In the genomic region with DNA sequence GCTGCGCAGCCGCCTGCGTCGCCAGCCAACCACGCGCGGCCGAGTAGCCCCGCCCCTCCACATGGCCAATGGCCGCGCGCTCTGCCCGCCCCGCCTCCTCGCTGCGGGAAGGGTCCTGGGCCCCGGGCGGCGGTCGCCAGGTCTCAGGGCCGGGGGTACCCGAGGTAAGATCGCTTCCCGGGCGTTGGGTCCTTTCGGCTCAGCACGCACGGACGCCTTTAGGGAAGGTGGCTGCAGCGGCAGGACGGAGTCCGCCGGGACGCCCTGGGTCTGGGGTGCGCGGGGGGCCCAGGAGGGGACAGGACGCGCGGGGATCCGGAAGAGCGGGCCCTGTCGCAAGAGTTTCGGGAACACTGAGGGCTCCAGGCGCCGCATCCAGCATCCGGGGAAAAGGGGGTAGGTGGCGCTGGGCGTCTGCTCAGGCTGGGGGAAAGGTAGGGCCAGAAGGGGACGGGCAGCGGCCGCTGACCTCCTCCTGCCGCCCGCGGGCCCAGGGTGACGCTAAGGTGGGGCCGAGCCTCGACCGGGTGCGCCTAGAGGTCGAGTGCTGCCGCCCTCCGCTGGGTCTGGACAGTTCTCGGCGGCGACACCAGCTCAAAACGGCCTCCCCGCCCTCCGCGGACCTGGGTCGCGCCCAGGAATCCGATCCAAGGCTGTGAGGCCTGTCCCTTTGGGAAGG, we compare ENCODE assay signal across 1 cellular context.
A peak's percentile ranks its signal among the peaks of the same experiment; 100 is the strongest.
TF ChIP-seq lines count a peak whose summit lies in the region.

MAVS (plus strand) TSS at position 95 of the 679 bp plus-strand sequence. CDS start 7,791 bp downstream, outside the sequence.

TF ChIP-seq in HepG2, 621 proteins besides CTCF, POLR2A, EP300 and RAD21 (continued from another document and continues in another):
- TF ChIP-seq NBN (conservative IDR thresholded peaks at IDR 0.05) = no peak
- peak; percentile 26 for TF ChIP-seq IKZF4 (CRISPR knock-in tag; IDR thresholded peaks at IDR 0.05; ENCODE audit: borderline replicate concordance, low read depth, not compliant biosample characterization)
- no peak; the same call in 1 of the 2 replicates for TF ChIP-seq NCOA2 (CRISPR knock-in tag; IDR thresholded peaks at IDR 0.05)
- TF ChIP-seq MTF2 (CRISPR knock-in tag; IDR thresholded peaks at IDR 0.05; ENCODE audit: borderline replicate concordance) = peak; percentile 98
- no peak for TF ChIP-seq CBX2 (IDR thresholded peaks at IDR 0.05; ENCODE audit: low read depth, low read length)
- TF ChIP-seq CBX2 (CRISPR knock-in tag; IDR thresholded peaks at IDR 0.05; ENCODE audit: low read depth) = no peak
- TF ChIP-seq RFXANK (CRISPR knock-in tag; IDR thresholded peaks at IDR 0.05) = peak; percentile 85; the same call in 1 of the 2 replicates
- no peak for TF ChIP-seq SMARCE1 (IDR thresholded peaks at IDR 0.05; ENCODE audit: borderline replicate concordance)
- TF ChIP-seq FOXO1 (CRISPR knock-in tag; IDR thresholded peaks at IDR 0.05) = no peak
- TF ChIP-seq KAT2B (IDR thresholded peaks at IDR 0.05; ENCODE audit: borderline replicate concordance, low read depth, low read length) = no peak
- TF ChIP-seq ZSCAN29 (CRISPR knock-in tag; conservative IDR thresholded peaks at IDR 0.05) = no peak
- TF ChIP-seq ZNF652 (CRISPR knock-in tag; IDR thresholded peaks at IDR 0.05; ENCODE audit: borderline replicate concordance, low read depth) = no peak; the same call in 1 of the 2 replicates
- TF ChIP-seq CREB3 (CRISPR knock-in tag; IDR thresholded peaks at IDR 0.05) = 0 out of 2 replicates have a peak, but pooled peaks have one; percentile 27
- TF ChIP-seq, protein P1, sequence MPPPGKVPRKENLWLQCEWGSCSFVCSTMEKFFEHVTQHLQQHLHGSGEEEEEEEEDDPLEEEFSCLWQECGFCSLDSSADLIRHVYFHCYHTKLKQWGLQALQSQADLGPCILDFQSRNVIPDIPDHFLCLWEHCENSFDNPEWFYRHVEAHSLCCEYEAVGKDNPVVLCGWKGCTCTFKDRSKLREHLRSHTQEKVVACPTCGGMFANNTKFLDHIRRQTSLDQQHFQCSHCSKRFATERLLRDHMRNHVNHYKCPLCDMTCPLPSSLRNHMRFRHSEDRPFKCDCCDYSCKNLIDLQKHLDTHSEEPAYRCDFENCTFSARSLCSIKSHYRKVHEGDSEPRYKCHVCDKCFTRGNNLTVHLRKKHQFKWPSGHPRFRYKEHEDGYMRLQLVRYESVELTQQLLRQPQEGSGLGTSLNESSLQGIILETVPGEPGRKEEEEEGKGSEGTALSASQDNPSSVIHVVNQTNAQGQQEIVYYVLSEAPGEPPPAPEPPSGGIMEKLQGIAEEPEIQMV (CRISPR knock-in tag; IDR thresholded peaks at IDR 0.05; ENCODE audit: low read depth) = peak; percentile 89
- TF ChIP-seq JUND (CRISPR knock-in tag; IDR thresholded peaks at IDR 0.05) = peak; percentile 56; the same call in 1 of the 2 replicates
- TF ChIP-seq ZNF124 (CRISPR knock-in tag; IDR thresholded peaks at IDR 0.05) = peak; percentile 89
- peak; percentile 42; the same call in 1 of the 2 replicates for TF ChIP-seq NFIC (IDR thresholded peaks at IDR 0.05; ENCODE audit: low read length)
- TF ChIP-seq ZNF83 (CRISPR knock-in tag; IDR thresholded peaks at IDR 0.05; ENCODE audit: borderline replicate concordance) = no peak; the same call in 1 of the 2 replicates
- TF ChIP-seq, protein P2, sequence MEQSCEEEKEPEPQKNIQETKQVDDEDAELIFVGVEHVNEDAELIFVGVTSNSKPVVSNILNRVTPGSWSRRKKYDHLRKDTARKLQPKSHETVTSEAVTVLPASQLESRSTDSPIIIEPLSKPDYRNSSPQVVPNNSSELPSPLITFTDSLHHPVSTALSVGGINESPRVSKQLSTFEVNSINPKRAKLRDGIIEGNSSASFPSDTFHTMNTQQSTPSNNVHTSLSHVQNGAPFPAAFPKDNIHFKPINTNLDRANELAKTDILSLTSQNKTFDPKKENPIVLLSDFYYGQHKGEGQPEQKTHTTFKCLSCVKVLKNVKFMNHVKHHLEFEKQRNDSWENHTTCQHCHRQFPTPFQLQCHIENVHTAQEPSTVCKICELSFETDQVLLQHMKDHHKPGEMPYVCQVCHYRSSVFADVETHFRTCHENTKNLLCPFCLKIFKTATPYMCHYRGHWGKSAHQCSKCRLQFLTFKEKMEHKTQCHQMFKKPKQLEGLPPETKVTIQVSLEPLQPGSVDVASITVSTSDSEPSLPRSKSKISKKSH (CRISPR knock-in tag; IDR thresholded peaks at IDR 0.05; ENCODE audit: borderline replicate concordance) = peak; percentile 91; the same call in 1 of the 2 replicates
- peak; percentile 95 for TF ChIP-seq CSRNP1 (CRISPR knock-in tag; IDR thresholded peaks at IDR 0.05)
- no peak for TF ChIP-seq MAFG (CRISPR knock-in tag; IDR thresholded peaks at IDR 0.05)
- no peak for TF ChIP-seq SRSF9 (IDR thresholded peaks at IDR 0.05; ENCODE audit: borderline replicate concordance, insufficient read depth, low read depth, low read length, poor library complexity, severe bottlenecking)
- peak; percentile 84; the same call in 1 of the 2 replicates for TF ChIP-seq SIN3A (IDR thresholded peaks at IDR 0.05; ENCODE audit: borderline replicate concordance, low read depth, low read length)
- 0 out of 2 replicates have a peak, but pooled peaks have one; percentile 41 for TF ChIP-seq RCOR2 (CRISPR knock-in tag; IDR thresholded peaks at IDR 0.05)
- TF ChIP-seq, protein P3, sequence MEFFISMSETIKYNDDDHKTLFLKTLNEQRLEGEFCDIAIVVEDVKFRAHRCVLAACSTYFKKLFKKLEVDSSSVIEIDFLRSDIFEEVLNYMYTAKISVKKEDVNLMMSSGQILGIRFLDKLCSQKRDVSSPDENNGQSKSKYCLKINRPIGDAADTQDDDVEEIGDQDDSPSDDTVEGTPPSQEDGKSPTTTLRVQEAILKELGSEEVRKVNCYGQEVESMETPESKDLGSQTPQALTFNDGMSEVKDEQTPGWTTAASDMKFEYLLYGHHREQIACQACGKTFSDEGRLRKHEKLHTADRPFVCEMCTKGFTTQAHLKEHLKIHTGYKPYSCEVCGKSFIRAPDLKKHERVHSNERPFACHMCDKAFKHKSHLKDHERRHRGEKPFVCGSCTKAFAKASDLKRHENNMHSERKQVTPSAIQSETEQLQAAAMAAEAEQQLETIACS (CRISPR knock-in tag; IDR thresholded peaks at IDR 0.05) = no peak; the same call in 1 of the 2 replicates
- TF ChIP-seq MNT (IDR thresholded peaks at IDR 0.05) = peak; percentile 67
- TF ChIP-seq ZNF260 (CRISPR knock-in tag; IDR thresholded peaks at IDR 0.05; ENCODE audit: borderline replicate concordance, low read depth) = no peak
- TF ChIP-seq, protein P4, sequence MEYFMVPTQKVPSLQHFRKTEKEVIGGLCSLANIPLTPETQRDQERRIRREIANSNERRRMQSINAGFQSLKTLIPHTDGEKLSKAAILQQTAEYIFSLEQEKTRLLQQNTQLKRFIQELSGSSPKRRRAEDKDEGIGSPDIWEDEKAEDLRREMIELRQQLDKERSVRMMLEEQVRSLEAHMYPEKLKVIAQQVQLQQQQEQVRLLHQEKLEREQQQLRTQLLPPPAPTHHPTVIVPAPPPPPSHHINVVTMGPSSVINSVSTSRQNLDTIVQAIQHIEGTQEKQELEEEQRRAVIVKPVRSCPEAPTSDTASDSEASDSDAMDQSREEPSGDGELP (IDR thresholded peaks at IDR 0.05; ENCODE audit: borderline replicate concordance, low read depth) = no peak
- 0 out of 2 replicates have a peak, but pooled peaks have one; percentile 47 for TF ChIP-seq ZNF740 (CRISPR knock-in tag; IDR thresholded peaks at IDR 0.05)
- TF ChIP-seq ZNF768 (CRISPR knock-in tag; IDR thresholded peaks at IDR 0.05) = peak; percentile 82; the same call in 1 of the 2 replicates
- TF ChIP-seq ZNF879 (CRISPR knock-in tag; IDR thresholded peaks at IDR 0.05) = 0 out of 2 replicates have a peak, but pooled peaks have one; percentile 92
- peak; percentile 99 for TF ChIP-seq ZNF546 (CRISPR knock-in tag; conservative IDR thresholded peaks at IDR 0.05)
- TF ChIP-seq ZNF468 (CRISPR knock-in tag; IDR thresholded peaks at IDR 0.05) = no peak
- peak; percentile 78 for TF ChIP-seq MXI1 (IDR thresholded peaks at IDR 0.05; ENCODE audit: borderline replicate concordance, low read depth, low read length)
- peak; percentile 94 for TF ChIP-seq ZNF558 (CRISPR knock-in tag; IDR thresholded peaks at IDR 0.05; ENCODE audit: borderline replicate concordance)
- TF ChIP-seq ZSCAN12 (CRISPR knock-in tag; IDR thresholded peaks at IDR 0.05) = peak; percentile 54; the same call in 1 of the 2 replicates
- TF ChIP-seq, protein P5, sequence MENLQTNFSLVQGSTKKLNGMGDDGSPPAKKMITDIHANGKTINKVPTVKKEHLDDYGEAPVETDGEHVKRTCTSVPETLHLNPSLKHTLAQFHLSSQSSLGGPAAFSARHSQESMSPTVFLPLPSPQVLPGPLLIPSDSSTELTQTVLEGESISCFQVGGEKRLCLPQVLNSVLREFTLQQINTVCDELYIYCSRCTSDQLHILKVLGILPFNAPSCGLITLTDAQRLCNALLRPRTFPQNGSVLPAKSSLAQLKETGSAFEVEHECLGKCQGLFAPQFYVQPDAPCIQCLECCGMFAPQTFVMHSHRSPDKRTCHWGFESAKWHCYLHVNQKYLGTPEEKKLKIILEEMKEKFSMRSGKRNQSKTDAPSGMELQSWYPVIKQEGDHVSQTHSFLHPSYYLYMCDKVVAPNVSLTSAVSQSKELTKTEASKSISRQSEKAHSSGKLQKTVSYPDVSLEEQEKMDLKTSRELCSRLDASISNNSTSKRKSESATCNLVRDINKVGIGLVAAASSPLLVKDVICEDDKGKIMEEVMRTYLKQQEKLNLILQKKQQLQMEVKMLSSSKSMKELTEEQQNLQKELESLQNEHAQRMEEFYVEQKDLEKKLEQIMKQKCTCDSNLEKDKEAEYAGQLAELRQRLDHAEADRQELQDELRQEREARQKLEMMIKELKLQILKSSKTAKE (CRISPR knock-in tag; IDR thresholded peaks at IDR 0.05; ENCODE audit: borderline replicate concordance) = 0 out of 2 replicates have a peak, but pooled peaks have one; percentile 67
- TF ChIP-seq HMG20B (CRISPR knock-in tag; conservative IDR thresholded peaks at IDR 0.05) = no peak
- no peak for TF ChIP-seq ATF7 (IDR thresholded peaks at IDR 0.05)
- TF ChIP-seq ATF7 (CRISPR knock-in tag; IDR thresholded peaks at IDR 0.05) = no peak
- 0 out of 2 replicates have a peak, but pooled peaks have one; percentile 22 for TF ChIP-seq PRDM10 (CRISPR knock-in tag; IDR thresholded peaks at IDR 0.05; ENCODE audit: low read depth)
